20 cellular contexts compared by ENCODE assay signal in genomic region chr1:56958526-56958925, GRCh38. TPM values are rescaled to one million over a fixed set of nuclear protein-coding genes. Genes with fewer than 3 reads are reported as not detected.
DNase-seq lines count a peak whose midpoint lies in the region; ATAC-seq and TF ChIP-seq lines count a peak whose summit lies in the region.
"Had no signal": no experiment of that assay in that cellular context is flagged by ENCODE, and none has a peak within 500 bp of the region (broad histone marks: within the 10 kb centered on the region; RNA-seq: fewer than 3 reads in every experiment).

No MANE protein-coding gene starts in this region.

- POLR2A ChIA-PET in activated CD4-positive, alpha-beta T cell treated with anti-CD3 and anti-CD28 coated beads, Interleukin-2, amount 10 ng/mL, durations not matched to agents 7 days and 5 days (lab: Charles Lee): no interaction called here

- H3K27ac Mint-ChIP-seq in activated CD4-positive, alpha-beta T cell treated with anti-CD3 and anti-CD28 coated beads, Interleukin-2, amount 10 ng/mL, durations not matched to agents 7 days and 5 days: no peak overlapping the region
- H3K27ac Mint-ChIP-seq: CD14-positive monocyte; H9; stimulated activated naive CD8-positive, alpha-beta T cell treated with anti-CD3 and anti-CD28 coated beads, Interleukin-15, amount 100 ng/mL, for 72 hours had no signal

- H3K36me3 ChIP-seq in osteoblast (ENCODE audit: insufficient read depth, low read length): no peaks in the 10 kb centered on the region
- H3K36me3 ChIP-seq: gastrocnemius medialis, spleen had no signal

- H3K27ac ChIP-seq in osteoblast (ENCODE audit: low read depth, low read length): no peak overlapping the region
- H3K27ac ChIP-seq: gastrocnemius medialis, spleen had no signal

- H3K27me3 Mint-ChIP-seq in activated CD4-positive, alpha-beta T cell treated with anti-CD3 and anti-CD28 coated beads, Interleukin-2, amount 10 ng/mL, durations not matched to agents 7 days and 5 days: peaks cover 2% of the 10 kb centered on the region

- H3K79me2 ChIP-seq in osteoblast (ENCODE audit: insufficient read depth, low read length): no peaks in the 10 kb centered on the region

- H4K20me1 ChIP-seq in osteoblast (ENCODE audit: insufficient read depth, low read length): no peaks in the 10 kb centered on the region

- H3K9me3 ChIP-seq in osteoblast (ENCODE audit: low read depth, low read length): no peaks in the 10 kb centered on the region
- H3K9me3 ChIP-seq: gastrocnemius medialis, spleen had no signal

- DNase-seq in ELF-1 (ENCODE audit: low read depth, low spot score): peak; percentile 62
- peak; percentile 61 for DNase-seq in OCI-M1 (lab: John Stamatoyannopoulos, UW)
- DNase-seq in fibroblast of peridontal ligament (ENCODE audit: extremely low read depth): peak; percentile 19
- peak; percentile 65 for DNase-seq in osteoblast (ENCODE audit: insufficient read length, low spot score, missing footprints)
- DNase-seq in kidney glomerular epithelial cell (lab: John Stamatoyannopoulos, UW): no peak
- no peak for DNase-seq in activated CD4-positive, alpha-beta T cell treated with anti-CD3 and anti-CD28 coated beads, Interleukin-2, amount 10 ng/mL, durations not matched to agents 7 days and 5 days
- DNase-seq: DND-41; effector CD4-positive, alpha-beta T cell; gastrocnemius medialis; H9; NCI-H510A treated with DMSO at 0.1 percent for 48 hours; PC-3; spleen; stimulated activated naive CD8-positive, alpha-beta T cell treated with anti-CD3 and anti-CD28 coated beads, Interleukin-15, amount 100 ng/mL, for 72 hours had no signal

- no peak overlapping the region for H3K4me3 ChIP-seq in osteoblast (ENCODE audit: insufficient read depth, low read length)
- H3K4me3 ChIP-seq: gastrocnemius medialis, GM12878, spleen had no signal

- CTCF ChIA-PET in activated CD4-positive, alpha-beta T cell treated with anti-CD3 and anti-CD28 coated beads, Interleukin-2, amount 10 ng/mL, durations not matched to agents 7 days and 5 days (lab: Charles Lee): no interaction called here

- no peaks in the 10 kb centered on the region for H3K4me1 ChIP-seq in osteoblast (ENCODE audit: insufficient read depth, low read length)
- H3K4me1 ChIP-seq: gastrocnemius medialis, spleen had no signal

- TF ChIP-seq CTCF in osteoblast (IDR thresholded peaks at IDR 0.05; ENCODE audit: extremely low read depth, low read depth, low read length): no peak

- no peak overlapping the region for H3K4me3 Mint-ChIP-seq in activated CD4-positive, alpha-beta T cell treated with anti-CD3 and anti-CD28 coated beads, Interleukin-2, amount 10 ng/mL, durations not matched to agents 7 days and 5 days
- H3K4me3 Mint-ChIP-seq: CD14-positive monocyte; H9; stimulated activated naive CD8-positive, alpha-beta T cell treated with anti-CD3 and anti-CD28 coated beads, Interleukin-15, amount 100 ng/mL, for 72 hours had no signal

- ATAC-seq in GM21619 (IDR thresholded peaks at IDR 0.05; ENCODE audit: unreplicated experiment) (no peak), HG02884 (IDR thresholded peaks at IDR 0.05; ENCODE audit: unreplicated experiment) (no peak)
- ATAC-seq: gastrocnemius medialis; GM12878; PC-3; stimulated activated naive CD8-positive, alpha-beta T cell treated with anti-CD3 and anti-CD28 coated beads, Interleukin-15, amount 100 ng/mL, for 72 hours had no signal

- no peak overlapping the region for H3K4me2 ChIP-seq in osteoblast (ENCODE audit: insufficient read depth, low read length)

- H3K27me3 ChIP-seq in osteoblast (ENCODE audit: insufficient read depth, low read length): no peaks in the 10 kb centered on the region
- H3K27me3 ChIP-seq: gastrocnemius medialis had no signal

- no peaks in the 10 kb centered on the region for H3K4me1 Mint-ChIP-seq in activated CD4-positive, alpha-beta T cell treated with anti-CD3 and anti-CD28 coated beads, Interleukin-2, amount 10 ng/mL, durations not matched to agents 7 days and 5 days
- H3K4me1 Mint-ChIP-seq: CD14-positive monocyte; H9; stimulated activated naive CD8-positive, alpha-beta T cell treated with anti-CD3 and anti-CD28 coated beads, Interleukin-15, amount 100 ng/mL, for 72 hours had no signal

- no peaks in the 10 kb centered on the region for H3K9me3 Mint-ChIP-seq in activated CD4-positive, alpha-beta T cell treated with anti-CD3 and anti-CD28 coated beads, Interleukin-2, amount 10 ng/mL, durations not matched to agents 7 days and 5 days
- H3K9me3 Mint-ChIP-seq: H9 had no signal

- no peak overlapping the region for H2AFZ ChIP-seq in osteoblast (ENCODE audit: low read length)

- H3K36me3 Mint-ChIP-seq in activated CD4-positive, alpha-beta T cell treated with anti-CD3 and anti-CD28 coated beads, Interleukin-2, amount 10 ng/mL, durations not matched to agents 7 days and 5 days (ENCODE audit: low read depth): no peaks in the 10 kb centered on the region
- H3K36me3 Mint-ChIP-seq: CD14-positive monocyte had no signal

RNA-seq across cellular contexts. Expression of gene C8B, which starts 7.3 kb away (rescaled TPM):
- total RNA-seq in osteoblast: not detected in 2 replicates
- not detected for total RNA-seq in activated CD4-positive, alpha-beta T cell treated with anti-CD3 and anti-CD28 coated beads, Interleukin-2, amount 10 ng/mL, durations not matched to agents 7 days and 5 days
- total RNA-seq: GM12878, H9, mononuclear cell, omental fat pad, PC-3, spleen had no signal

Comparison
In these comparisons a context has a peak if more than half of its experiments do, and no peak if none do; other contexts are left out.
1. DNase-seq: peak in ELF-1 (single experiment), OCI-M1 (single experiment), fibroblast of peridontal ligament (single experiment) and osteoblast (single experiment); none in kidney glomerular epithelial cell (single experiment) and activated CD4-positive, alpha-beta T cell treated with anti-CD3 and anti-CD28 coated beads, Interleukin-2, amount 10 ng/mL, durations not matched to agents 7 days and 5 days (single experiment).